In the genomic region with DNA sequence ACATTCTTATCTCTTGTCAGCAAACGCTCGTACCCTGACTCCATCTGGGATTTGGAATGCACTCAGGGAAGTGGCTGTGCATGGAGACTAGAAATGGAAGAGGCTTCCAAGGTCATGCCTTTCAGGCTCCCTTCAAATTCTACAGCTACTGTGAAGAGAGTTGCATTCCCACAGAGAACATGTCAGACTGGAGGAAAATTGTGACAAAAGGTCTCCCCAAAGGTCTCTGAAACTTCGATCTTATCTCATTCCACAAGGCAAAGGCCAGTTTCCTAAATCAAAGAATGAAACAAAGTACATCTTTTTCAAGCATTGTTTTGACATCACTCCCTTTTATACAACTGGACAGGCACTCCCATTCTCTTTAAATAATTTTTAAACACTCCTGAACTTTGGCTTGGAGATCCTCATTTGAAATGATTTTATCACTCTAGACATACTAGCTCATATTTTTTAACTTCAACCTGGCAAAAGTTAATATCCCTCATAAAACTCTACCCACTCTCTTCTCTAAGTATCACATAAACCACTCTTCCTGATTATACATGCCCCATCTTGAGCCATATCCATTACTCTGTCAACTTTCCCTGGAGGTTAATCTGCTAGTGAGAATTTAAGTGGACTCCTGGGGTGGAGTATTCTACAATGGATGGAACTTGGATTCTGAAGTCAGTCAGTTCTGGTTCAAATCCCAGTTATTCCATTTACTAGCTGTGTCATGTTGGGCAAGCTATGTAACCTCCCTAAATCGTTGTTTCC, we compare ENCODE assay signal across 26 cellular contexts.
DNase-seq lines count a peak whose midpoint lies in the region; ATAC-seq and TF ChIP-seq lines count a peak whose summit lies in the region.
"Had no signal": no experiment of that assay in that cellular context is flagged by ENCODE, and none has a peak within 500 bp of the region (broad histone marks: within the 10 kb centered on the region; RNA-seq: fewer than 3 reads in every experiment).

No MANE protein-coding gene starts in this region.

- H3K27ac ChIP-seq in HCT116 (ENCODE audit: low read depth, low read length) = peak overlapping the region; percentile 94
- peak overlapping the region; percentile 96 for H3K27ac ChIP-seq in PC-3 (ENCODE audit: low read length)
- H3K27ac ChIP-seq in epithelial cell of prostate = peak overlapping the region; percentile 98
- H3K27ac ChIP-seq in left lung = no peak overlapping the region
- H3K27ac ChIP-seq: coronary artery, heart left ventricle, KMS-11, Peyer's patch, testis had no signal

- RAD21 ChIA-PET in HCT116 (lab: Charles Lee; ENCODE audit: low non-redundant PET in 1 of 2, low total read pairs in 2 of 2, uncharacterized antibody in 2 of 2, unreplicated experiment in 2 of 2) = no interaction called here

- no peak for TF ChIP-seq POLR2A in HCT116 (IDR thresholded peaks at IDR 0.05; ENCODE audit: borderline replicate concordance, extremely low read depth, insufficient read depth, insufficient read length)

- H3K9me2 ChIP-seq in HCT116 (ENCODE audit: insufficient read depth) = no peaks in the 10 kb centered on the region
- H3K9me2 ChIP-seq in PC-3 (replicated peaks; ENCODE audit: low read length) = no peaks in the 10 kb centered on the region

- CTCF ChIA-PET in HCT116 (lab: Charles Lee) = no interaction called here
- CTCF ChIA-PET in PC-3 (lab: Charles Lee) = interaction anchor here (0.6 kb wide), 1 partner anchor 380 kb away, joined by 3 read pairs; no protein-coding TSS in a partner anchor

- H3K27ac Mint-ChIP-seq in osteocyte (ENCODE audit: unreplicated experiment) = peak overlapping the region; percentile 25
- H3K27ac Mint-ChIP-seq: brain; CD8-positive, alpha-beta T cell; stimulated activated effector memory CD8-positive, alpha-beta T cell treated with anti-CD3 and anti-CD28 coated beads, Interleukin-12 subunit alpha, Interleukin-12 subunit beta, amount 100 ng/mL, for 72 hours; T-helper 2 cell treated with Interferon-gamma antibody and Interleukin-4, amounts not matched to agents 5 μg/mL and 100 μg/mL, for 36 hours had no signal

- H3K79me2 ChIP-seq in HCT116 (ENCODE audit: insufficient read depth, low read length) (peaks cover 23% of the 10 kb centered on the region), PC-3 (ENCODE audit: low read length) (peaks cover 30% of the 10 kb centered on the region)

- POLR2A ChIA-PET in HCT116 (lab: Charles Lee) = no interaction called here
- POLR2A ChIA-PET in PC-3 (lab: Charles Lee; ENCODE audit: unreplicated experiment) = interaction anchor here (0.6 kb wide), 2 partner anchors 173 to 212 kb away, joined by 3 to 4 read pairs; no protein-coding TSS in a partner anchor

- H3K27me3 Mint-ChIP-seq in osteocyte (ENCODE audit: unreplicated experiment) = no peaks in the 10 kb centered on the region
- H3K27me3 Mint-ChIP-seq: brain had no signal

- H3K9me3 Mint-ChIP-seq in osteocyte (ENCODE audit: unreplicated experiment) = peaks cover 4% of the 10 kb centered on the region
- H3K9me3 Mint-ChIP-seq: activated naive CD8-positive, alpha-beta T cell treated with anti-CD3 and anti-CD28 coated beads, Interleukin-2, amount 50 U/mL, for 24 hours; T-helper 2 cell treated with Interferon-gamma antibody and Interleukin-4, amounts not matched to agents 5 μg/mL and 100 μg/mL, for 36 hours had no signal

- peaks cover 0 to 3% of the 10 kb centered on the region in 2 experiments; a peak in 1 of 4 replicates for H3K9me3 ChIP-seq in HCT116 (ENCODE audit: control insufficient read depth in 1 of 2, insufficient read depth in 1 of 2, low read depth in 1 of 2, low read length in 2 of 2)
- H3K9me3 ChIP-seq in PC-3 (ENCODE audit: low read length) = no peaks in the 10 kb centered on the region
- peaks cover 0 to 8% of the 10 kb centered on the region in 2 donors for H3K9me3 ChIP-seq in left lung
- H3K9me3 ChIP-seq: SJSA1, testis had no signal

- BruUV-seq in HCT116 (replicated peaks; lab: Mats Ljungman, UMichigan) = no TSS peak
- no TSS peak for BruUV-seq in PC-3 (replicated peaks; lab: Mats Ljungman, UMichigan)

- TF ChIP-seq RAD21 in HCT116 (IDR thresholded peaks at IDR 0.05; ENCODE audit: low read depth) = no peak

- H3K9ac ChIP-seq in HCT116 (ENCODE audit: low read length) (0 out of 2 replicates have a peak overlapping the region, but pooled peaks have one; percentile 70), PC-3 (ENCODE audit: low read length) (peak overlapping the region; percentile 86)
- H3K9ac ChIP-seq: KMS-11 had no signal

- H3F3A ChIP-seq in PC-3 (ENCODE audit: low read length, unreplicated experiment) = peaks cover 29% of the 10 kb centered on the region

- DNase-seq in HCT116 (ENCODE audit: low read depth, low spot score) (no peak), PC-3 (peak; percentile 23), epithelial cell of prostate (ENCODE audit: low read depth, low spot score) (no peak), osteocyte (ENCODE audit: extremely low spot score, unreplicated experiment) (no peak), SW480 (ENCODE audit: low spot score) (no peak), left lung (no peak)
- DNase-seq: activated CD8-positive, alpha-beta memory T cell treated with anti-CD3 and anti-CD28 coated beads, Interleukin-2, amount 50 U/mL, for 48 hours; activated effector memory CD4-positive, alpha-beta T cell treated with anti-CD3 and anti-CD28 coated beads, Interleukin-2, amount 50 U/mL, for 16 hours; activated naive CD8-positive, alpha-beta T cell treated with anti-CD3 and anti-CD28 coated beads, Interleukin-2, amount 50 U/mL, for 24 hours; CD8-positive, alpha-beta T cell; GF-D8; H7; heart left ventricle; MV-4-11; NCI-H187 treated with DMSO at 0.1 percent for 48 hours; Peyer's patch; stimulated activated CD4-positive, alpha-beta T cell treated with anti-CD3 and anti-CD28 coated beads, Interleukin-2, amount 100 ng/mL, for 24 hours; testis had no signal

- H3K4me2 ChIP-seq in HCT116 (ENCODE audit: low read length) = no peak overlapping the region
- peak overlapping the region; percentile 83 for H3K4me2 ChIP-seq in PC-3 (ENCODE audit: low read length)
- H3K4me2 ChIP-seq: KMS-11 had no signal

- TF ChIP-seq CTCF in HCT116 (IDR thresholded peaks at IDR 0.05 in 2 of 3, conservative IDR thresholded peaks at IDR 0.05 in 1 of 3; ENCODE audit: borderline replicate concordance in 1 of 3, insufficient read depth in 1 of 3, low read depth in 2 of 3, low read length in 2 of 3) (no peak), PC-3 (conservative IDR thresholded peaks at IDR 0.05; ENCODE audit: low read depth, low read length) (no peak), osteocyte (IDR thresholded peaks at IDR 0.05) (no peak), left lung (IDR thresholded peaks at IDR 0.05) (no peak)

- ATAC-seq in HCT116 (no peak), PC-3 (no peak), left lung (no peak), HG03432 (IDR thresholded peaks at IDR 0.05; ENCODE audit: unreplicated experiment) (no peak)
- ATAC-seq: activated naive CD8-positive, alpha-beta T cell treated with anti-CD3 and anti-CD28 coated beads, Interleukin-2, amount 50 U/mL, for 24 hours; CD8-positive, alpha-beta T cell; heart left ventricle; stimulated activated effector memory CD8-positive, alpha-beta T cell treated with anti-CD3 and anti-CD28 coated beads, Interleukin-12 subunit alpha, Interleukin-12 subunit beta, amount 100 ng/mL, for 72 hours had no signal

- H3K36me3 Mint-ChIP-seq in osteocyte (ENCODE audit: unreplicated experiment) = no peaks in the 10 kb centered on the region
- H3K36me3 Mint-ChIP-seq: brain; CD8-positive, alpha-beta T cell; stimulated activated effector memory CD8-positive, alpha-beta T cell treated with anti-CD3 and anti-CD28 coated beads, Interleukin-12 subunit alpha, Interleukin-12 subunit beta, amount 100 ng/mL, for 72 hours had no signal

- intact Hi-C loops in HCT116 (cut with micrococcal nuclease) (no loop called here), PC-3 (cut with micrococcal nuclease) (no loop called here), left lung (cut with DNase I) (no loop called here)

- peaks cover 90% of the 10 kb centered on the region for H3K4me1 Mint-ChIP-seq in osteocyte (ENCODE audit: unreplicated experiment)
- H3K4me1 Mint-ChIP-seq: stimulated activated effector memory CD8-positive, alpha-beta T cell treated with anti-CD3 and anti-CD28 coated beads, Interleukin-12 subunit alpha, Interleukin-12 subunit beta, amount 100 ng/mL, for 72 hours had no signal

- H3K4me3 ChIP-seq in HCT116 (replicated peaks in 1 of 2; ENCODE audit: low read depth in 1 of 2, low read length in 2 of 2) (no peak overlapping the region), PC-3 (ENCODE audit: low read length) (no peak overlapping the region), left lung (no peak overlapping the region)
- H3K4me3 ChIP-seq: coronary artery, heart left ventricle, Peyer's patch, SJSA1, skin epidermis, testis had no signal

- no peaks in the 10 kb centered on the region for H3K27me3 ChIP-seq in HCT116 (ENCODE audit: insufficient read depth, low read length)
- H3K27me3 ChIP-seq in PC-3 (ENCODE audit: low read length) = no peaks in the 10 kb centered on the region
- peaks cover 1 to 7% of the 10 kb centered on the region in 2 donors for H3K27me3 ChIP-seq in left lung
- H3K27me3 ChIP-seq: Peyer's patch, SJSA1, testis had no signal

- no peak overlapping the region for H3K4me3 Mint-ChIP-seq in osteocyte (ENCODE audit: unreplicated experiment)
- H3K4me3 Mint-ChIP-seq: activated naive CD8-positive, alpha-beta T cell treated with anti-CD3 and anti-CD28 coated beads, Interleukin-2, amount 50 U/mL, for 24 hours; brain; CD8-positive, alpha-beta T cell; stimulated activated effector memory CD8-positive, alpha-beta T cell treated with anti-CD3 and anti-CD28 coated beads, Interleukin-12 subunit alpha, Interleukin-12 subunit beta, amount 100 ng/mL, for 72 hours; T-helper 2 cell treated with Interferon-gamma antibody and Interleukin-4, amounts not matched to agents 5 μg/mL and 100 μg/mL, for 36 hours had no signal

- no peaks in the 10 kb centered on the region for H4K20me1 ChIP-seq in HCT116 (ENCODE audit: insufficient read depth)
- no peaks in the 10 kb centered on the region for H4K20me1 ChIP-seq in PC-3 (ENCODE audit: low read length)

- H3K4me1 ChIP-seq in HCT116 (ENCODE audit: control insufficient read depth in 1 of 2, insufficient read depth in 2 of 2, low read length in 2 of 2) = peaks cover 76 to 94% of the 10 kb centered on the region in 2 experiments
- peaks cover 96% of the 10 kb centered on the region for H3K4me1 ChIP-seq in PC-3 (ENCODE audit: insufficient read depth, low read length)
- H3K4me1 ChIP-seq in left lung = peaks cover 14 to 19% of the 10 kb centered on the region in 2 donors

- H2AFZ ChIP-seq in HCT116 (ENCODE audit: low read depth, low read length, poor library complexity, severe bottlenecking) = no peak overlapping the region
- H2AFZ ChIP-seq in PC-3 (ENCODE audit: low read length) = no peak overlapping the region

- H3K36me3 ChIP-seq in HCT116 (ENCODE audit: control insufficient read depth in 1 of 2, insufficient read depth in 2 of 2, low read length in 2 of 2) (peaks cover 0 to 34% of the 10 kb centered on the region in 2 experiments; a peak in 2 of 4 replicates), PC-3 (ENCODE audit: low read depth, low read length) (no peaks in the 10 kb centered on the region), left lung (no peaks in the 10 kb centered on the region)
- H3K36me3 ChIP-seq: heart left ventricle, Peyer's patch had no signal

Comparison
In these comparisons a context has a peak if more than half of its experiments do, and no peak if none do; other contexts are left out.
1. H3K27ac ChIP-seq: peak in HCT116 (single experiment), PC-3 (single experiment) and epithelial cell of prostate (single experiment); none in left lung (0 of 2).